ENCODE assay signal across 8 cellular contexts in genomic region chr7:73433924-73434700, GRCh38.
A peak's percentile ranks its signal among the peaks of the same experiment; 100 is the strongest.
DNase-seq lines count a peak whose midpoint lies in the region; ATAC-seq and TF ChIP-seq lines count a peak whose summit lies in the region.

No MANE protein-coding gene starts in this region.

- TF ChIP-seq CTCF in coronary artery (IDR thresholded peaks at IDR 0.05), result no peak

- ATAC-seq in HG03354 (IDR thresholded peaks at IDR 0.05; ENCODE audit: poor library complexity, severe bottlenecking, unreplicated experiment), result peak; percentile 9

- no peak overlapping the region for H3K27ac ChIP-seq in coronary artery

- peak overlapping the region; percentile 69 for H3K4me3 ChIP-seq in coronary artery
- H3K4me3 ChIP-seq in skeletal muscle cell (ENCODE audit: low read depth, low read length), result peak overlapping the region; percentile 40

- peak; percentile 63 for DNase-seq in activated CD8-positive, alpha-beta memory T cell treated with anti-CD3 and anti-CD28 coated beads, Interleukin-2, amount 50 U/mL, for 48 hours
- DNase-seq in activated CD8-positive, alpha-beta memory T cell treated with anti-CD3 and anti-CD28 coated beads, Interleukin-2, amount 50 U/mL, for 4 hours, result no peak
- DNase-seq in coronary artery (ENCODE audit: low spot score) (no peak), skeletal muscle cell (ENCODE audit: low read depth) (no peak), NCI-H510A (lab: John Stamatoyannopoulos, UW) (no peak), globus pallidus (ENCODE audit: low spot score) (no peak), germinal center (ENCODE audit: low spot score) (no peak)
